In the genomic region with DNA sequence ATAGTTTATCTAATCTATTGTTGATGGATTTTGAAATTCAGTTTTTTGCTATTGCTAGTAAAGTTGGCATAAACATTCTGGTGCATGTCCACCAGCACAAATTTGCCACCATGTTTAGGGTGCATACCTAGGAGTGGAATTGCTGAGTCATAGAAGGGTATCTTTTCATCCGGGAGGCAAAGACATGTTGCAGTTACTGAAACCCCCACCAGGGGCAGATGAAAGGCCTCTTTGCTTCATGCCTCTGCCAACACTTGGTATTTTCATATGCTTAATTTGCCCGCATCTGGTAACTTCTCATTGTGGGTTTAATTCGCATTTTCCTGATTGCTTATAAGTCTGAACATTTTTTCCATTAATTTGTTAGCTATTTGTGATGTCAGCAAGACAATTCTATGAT, we compare ENCODE assay signal across 12 cellular contexts. TPM values are rescaled to one million over a fixed set of nuclear protein-coding genes. Genes with fewer than 3 reads are reported as not detected.
DNase-seq lines count a peak whose midpoint lies in the region; ATAC-seq, FAIRE-seq and TF ChIP-seq lines count a peak whose summit lies in the region.
"Had no signal": no experiment of that assay in that cellular context is flagged by ENCODE, and none has a peak within 500 bp of the region (broad histone marks: within the 10 kb centered on the region; RNA-seq: fewer than 3 reads in every experiment).

No MANE protein-coding gene starts in this region.

- H3K27me3 ChIP-seq in HepG2 (ENCODE audit: control insufficient read depth in 1 of 2, insufficient read depth in 2 of 2, low read length in 2 of 2), result no peaks in the 10 kb centered on the region
- H3K27me3 ChIP-seq in right lobe of liver, result no peaks in the 10 kb centered on the region
- peaks cover 5% of the 10 kb centered on the region for H3K27me3 ChIP-seq in transverse colon

- intact Hi-C loops in HepG2 (cut with micrococcal nuclease; ENCODE audit: unreplicated experiment), result loop anchor here (10.0 kb wide), 1 partner anchor 347 kb away; no protein-coding TSS in a partner anchor
- intact Hi-C loops in right lobe of liver (cut with DNase I), result no loop called here
- intact Hi-C loops in transverse colon (cut with DNase I; ENCODE audit: low total_unique reads), result no loop called here

- H3K9ac ChIP-seq in HepG2 (ENCODE audit: insufficient read depth, low read depth, low read length), result no peak overlapping the region

- POLR2A ChIA-PET in HepG2 (lab: Yijun Ruan, JAX), result no interaction called here

- no peak overlapping the region for H2AFZ ChIP-seq in HepG2 (ENCODE audit: low read length)

- no peak for FAIRE-seq in HepG2 (lab: Jason Lieb, UNC)
- FAIRE-seq: colon had no signal

- TF ChIP-seq EP300 in HepG2 (IDR thresholded peaks at IDR 0.05; ENCODE audit: low read depth in 2 of 2, low read length in 2 of 2), result no peak
- TF ChIP-seq EP300 in HepG2 (CRISPR knock-in tag; IDR thresholded peaks at IDR 0.05; ENCODE audit: borderline replicate concordance), result no peak
- TF ChIP-seq EP300 in transverse colon (IDR thresholded peaks at IDR 0.05; ENCODE audit: low read depth), result no peak

- H3K4me1 ChIP-seq in HepG2 (ENCODE audit: insufficient read depth, low read length), result no peaks in the 10 kb centered on the region
- H3K4me1 ChIP-seq in right lobe of liver, result no peaks in the 10 kb centered on the region
- H3K4me1 ChIP-seq in transverse colon, result peaks cover 0 to 2% (median under 1%) of the 10 kb centered on the region in 4 donors

- H3K27ac ChIP-seq in HepG2 (ENCODE audit: extremely low read length, insufficient read depth, low read length) (no peak overlapping the region), right lobe of liver (no peak overlapping the region), transverse colon (no peak overlapping the region)

- in situ Hi-C loops in HepG2 (cut with HindIII; ENCODE audit: extremely low pct_ligation_motif_present, low pct_unique_long_range_greater_than_20kb) (no loop called here), transverse colon (cut with MboI; ENCODE audit: low pct_ligation_motif_present in 1 of 4, low pct_unique_long_range_greater_than_20kb in 1 of 4, low sequenced_read_pairs in 3 of 4) (loop anchor here in 1 of 4 donors (25.0 kb wide), 1 partner anchor 564 kb away; no protein-coding TSS in a partner anchor)

- H3K4me3 ChIP-seq in HepG2 (replicated peaks in 1 of 3; ENCODE audit: insufficient read depth in 1 of 3, low read depth in 2 of 3, low read length in 3 of 3), result no peak overlapping the region
- H3K4me3 ChIP-seq in right lobe of liver, result no peak overlapping the region
- H3K4me3 ChIP-seq in choroid plexus epithelial cell (ENCODE audit: low read depth, low read length), result no peak overlapping the region
- no peak overlapping the region for H3K4me3 ChIP-seq in transverse colon

- no peak for ATAC-seq in HepG2
- ATAC-seq in right lobe of liver, result no peak
- no peak for ATAC-seq in GM18909 (IDR thresholded peaks at IDR 0.05; ENCODE audit: poor library complexity, unreplicated experiment)
- ATAC-seq: stimulated activated naive CD8-positive, alpha-beta T cell treated with anti-CD3 and anti-CD28 coated beads, Interleukin-15, amount 100 ng/mL, for 72 hours had no signal

- BruUV-seq in HepG2 (replicated peaks; lab: Mats Ljungman, UMichigan), result no TSS peak

- H4K20me1 ChIP-seq in HepG2 (ENCODE audit: insufficient read depth, low read length), result no peaks in the 10 kb centered on the region

- CTCF ChIA-PET in HepG2 (lab: Yijun Ruan, JAX; ENCODE audit: low intra/inter-chr PET ratio, low total read pairs), result no interaction called here

- 0% methylated on average over 2 of the region's 3 CpGs for WGBS in HepG2 (ENCODE audit: low lambda C conversion rate)
- 56% methylated on average over 3 of the region's 3 CpGs for WGBS in right lobe of liver (ENCODE audit: insufficient coverage, low coverage, low lambda C conversion rate, missing lambda C conversion rate)
- WGBS in transverse colon (ENCODE audit: low coverage in 1 of 2), 2 donors, result 83% methylated on average over 3 of the region's 3 CpGs

- DNase-seq in HepG2 (ENCODE audit: low spot score) (peak; percentile 28), right lobe of liver (no peak), LoVo (ENCODE audit: low spot score) (peak; percentile 4), choroid plexus epithelial cell (ENCODE audit: low read depth) (peak; percentile 22), transverse colon (no peak), medulla oblongata (ENCODE audit: extremely low spot score) (no peak)
- DNase-seq in stimulated activated naive CD4-positive, alpha-beta T cell (lab: John Stamatoyannopoulos, UW), result no peak
- DNase-seq: DMS153; stimulated activated naive CD8-positive, alpha-beta T cell treated with anti-CD3 and anti-CD28 coated beads, Interleukin-15, amount 100 ng/mL, for 72 hours had no signal

- TF ChIP-seq CTCF in HepG2 (CRISPR knock-in tag; IDR thresholded peaks at IDR 0.05) (0 out of 2 replicates have a peak, but pooled peaks have one; percentile 4), right lobe of liver (IDR thresholded peaks at IDR 0.05) (no peak), choroid plexus epithelial cell (conservative IDR thresholded peaks at IDR 0.05; ENCODE audit: low read depth, low read length) (peak; percentile 60), transverse colon (IDR thresholded peaks at IDR 0.05) (peak in 3 of 5 experiments; percentile 7 to 28 (median 11))

- no peak overlapping the region for H3K4me2 ChIP-seq in HepG2 (ENCODE audit: low read depth, low read length)

- H3K9me3 ChIP-seq in HepG2 (ENCODE audit: low read length) (no peaks in the 10 kb centered on the region), right lobe of liver (no peaks in the 10 kb centered on the region), transverse colon (no peaks in the 10 kb centered on the region)

- TF ChIP-seq RAD21 in HepG2 (CRISPR knock-in tag; IDR thresholded peaks at IDR 0.05), result no peak

- no peaks in the 10 kb centered on the region for H3K79me2 ChIP-seq in HepG2 (ENCODE audit: insufficient read depth, low read length)

- no peak for TF ChIP-seq POLR2A in HepG2 (IDR thresholded peaks at IDR 0.05; ENCODE audit: insufficient read depth in 1 of 2, low read depth in 2 of 2, low read length in 2 of 2)
- TF ChIP-seq POLR2A in right lobe of liver (IDR thresholded peaks at IDR 0.05), result no peak
- no peak for TF ChIP-seq POLR2A in transverse colon (IDR thresholded peaks at IDR 0.05)

- no peaks in the 10 kb centered on the region for H3K36me3 ChIP-seq in HepG2 (replicated peaks in 1 of 2; ENCODE audit: control insufficient read depth in 1 of 2, insufficient read depth in 2 of 2, low read length in 2 of 2)
- H3K36me3 ChIP-seq in right lobe of liver, result no peaks in the 10 kb centered on the region
- no peaks in the 10 kb centered on the region for H3K36me3 ChIP-seq in transverse colon

TF ChIP-seq in HepG2, 621 proteins besides CTCF, POLR2A, EP300 and RAD21:
- TF ChIP-seq SMYD3 (CRISPR knock-in tag; IDR thresholded peaks at IDR 0.05) (no peak), MAFF (IDR thresholded peaks at IDR 0.05; ENCODE audit: low read depth, low read length) (peak; percentile 63), NFE2L2 (IDR thresholded peaks at IDR 0.05; ENCODE audit: low read length) (peak; percentile 95), ZNF7 (CRISPR knock-in tag; IDR thresholded peaks at IDR 0.05) (peak; percentile 100), MAFK (conservative IDR thresholded peaks at IDR 0.05 in 1 of 2, IDR thresholded peaks at IDR 0.05 in 1 of 2; ENCODE audit: low read length in 2 of 2) (peak; percentile 52 to 76), NFE2 (CRISPR knock-in tag; IDR thresholded peaks at IDR 0.05) (0 out of 2 replicates have a peak, but pooled peaks have one; percentile 63), ZNF17 (CRISPR knock-in tag; IDR thresholded peaks at IDR 0.05) (no peak)

RNA-seq across cellular contexts. Expression of a gene that starts 8.2 kb away (rescaled TPM):
- total RNA-seq in HepG2 (2016; rRNA removed; fragmentation: Illumina TruSeq; extraction: Trizol), result not detected in 2 replicates
- not detected in 2 replicates for total RNA-seq in HepG2 (2016; cell fraction: cytosol; rRNA removed; fragmentation: Illumina TruSeq; extraction: Trizol; ENCODE audit: low read depth)
- total RNA-seq in HepG2 (2016; cell fraction: insoluble cytoplasmic fraction; rRNA removed; fragmentation: Illumina TruSeq; extraction: Trizol), result not detected in 2 replicates
- not detected in 2 replicates for total RNA-seq in HepG2 (2016; cell fraction: membrane; rRNA removed; fragmentation: Illumina TruSeq; extraction: Trizol)
- not detected in 2 replicates for total RNA-seq in HepG2 (2016; cell fraction: nucleus; rRNA removed; fragmentation: Illumina TruSeq; extraction: Trizol)
- polyA plus RNA-seq in HepG2 (2011; rRNA removed), result not detected in 2 replicates
- polyA plus RNA-seq in HepG2 (2011; cell fraction: cytosol; rRNA removed), result not detected in 2 replicates
- polyA plus RNA-seq in HepG2 (2011; cell fraction: nucleus; rRNA removed), result not detected in 2 replicates
- not detected in 2 replicates for polyA plus RNA-seq in HepG2 (2012)
- not detected in 2 replicates for polyA plus RNA-seq in HepG2 (2016; cell fraction: cytosol; fragmentation: Illumina TruSeq; extraction: Trizol; ENCODE audit: low read depth)
- not detected in 2 replicates for polyA plus RNA-seq in HepG2 (2016; cell fraction: insoluble cytoplasmic fraction; fragmentation: Illumina TruSeq; extraction: Trizol; ENCODE audit: low read depth)
- not detected in 2 replicates for polyA plus RNA-seq in HepG2 (2016; cell fraction: membrane; fragmentation: Illumina TruSeq; extraction: Trizol; ENCODE audit: low read depth)
- not detected in 2 replicates for polyA plus RNA-seq in HepG2 (2016; cell fraction: nucleus; fragmentation: Illumina TruSeq; extraction: Trizol; ENCODE audit: insufficient read depth, low read depth)
- not detected in 2 replicates for polyA minus RNA-seq in HepG2 (2011; rRNA and poly(A)+ RNA removed; ENCODE audit: low replicate concordance)
- polyA minus RNA-seq in HepG2 (2011; cell fraction: cytosol; rRNA and poly(A)+ RNA removed), result not detected in 2 replicates
- polyA minus RNA-seq in HepG2 (2011; cell fraction: nucleus; rRNA and poly(A)+ RNA removed), result not detected in 2 replicates
- under 1 TPM in 1 of 6 experiments, not detected in 5; 0.06 TPM for total RNA-seq in right lobe of liver
- 1 to 10 TPM in 1 of 4 donors, under 1 TPM in 1, not detected in 2; 0.27 to 2.5 TPM for total RNA-seq in transverse colon
- total RNA-seq: activated CD8-positive, alpha-beta memory T cell treated with anti-CD3 and anti-CD28 coated beads for 36 hours had no signal

Comparison
In these comparisons a context has a peak if more than half of its experiments do, and no peak if none do; other contexts are left out.
1. DNase-seq: peak in HepG2 (single experiment), LoVo (single experiment) and choroid plexus epithelial cell (single experiment); none in right lobe of liver (0 of 3), transverse colon (single experiment), medulla oblongata (single experiment) and stimulated activated naive CD4-positive, alpha-beta T cell (0 of 6).
2. CTCF ChIP-seq: peak in HepG2 (single experiment), choroid plexus epithelial cell (single experiment) and transverse colon (3 of 5); none in right lobe of liver (0 of 4).